Comparison of ENCODE assay signal across 22 cellular contexts in the genomic region with DNA sequence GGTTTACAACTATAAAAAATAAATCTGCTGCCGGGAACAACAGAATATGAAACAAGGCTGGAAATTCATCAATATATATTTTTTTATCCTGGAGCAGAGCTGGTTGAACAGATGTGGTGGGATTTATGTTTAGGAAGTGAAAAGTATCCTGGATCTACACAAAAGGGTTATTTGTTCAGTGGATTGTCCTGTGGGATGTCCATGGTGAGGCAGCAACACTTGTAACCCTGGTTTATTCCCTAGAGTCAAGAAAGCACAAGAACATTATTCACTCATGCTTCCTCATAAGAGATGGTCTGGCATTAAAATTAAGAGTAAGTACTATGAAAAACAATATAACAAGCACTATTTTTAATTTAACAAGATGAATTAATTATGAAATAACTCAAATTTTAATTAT. TPM values are rescaled to one million over a fixed set of nuclear protein-coding genes. Genes with fewer than 3 reads are reported as not detected.
DNase-seq lines count a peak whose midpoint lies in the region; ATAC-seq lines count a peak whose summit lies in the region.
"Had no signal": no experiment of that assay in that cellular context is flagged by ENCODE, and none has a peak within 500 bp of the region (broad histone marks: within the 10 kb centered on the region; RNA-seq: fewer than 3 reads in every experiment).

No MANE protein-coding gene starts in this region.

- peak; percentile 73 for ATAC-seq in sciatic nerve
- ATAC-seq: A549; CD8-positive, alpha-beta T cell; GM12878 had no signal

- intact Hi-C loops in sciatic nerve (cut with DNase I) = no loop called here

- peak; percentile 58 for DNase-seq in COLO829 (ENCODE audit: low spot score)
- DNase-seq in foreskin melanocyte = peak; percentile 1
- no peak for DNase-seq in sciatic nerve (ENCODE audit: low spot score)
- DNase-seq in NCI-H1436 treated with DMSO at 0.1 percent for 48 hours (lab: John Stamatoyannopoulos, UW) = no peak
- DNase-seq in putamen (ENCODE audit: low spot score) = no peak
- DNase-seq: AML-193; CD4-positive, alpha-beta T cell; CD8-positive, alpha-beta T cell; COR-L47; DMS 273 treated with DMSO at 0.1 percent for 48 hours; DMS153; DMS53; DMS79; DND-41; EL; GDM1 had no signal

RNA-seq across cellular contexts. Expression of a gene that starts 46.0 kb away (rescaled TPM):
- total RNA-seq in sciatic nerve = not detected
- total RNA-seq: A172; B cell; CD4-positive, alpha-beta T cell; CD8-positive, alpha-beta T cell; Daoy; G401; GM12878 had no signal

RNA-seq across cellular contexts. Expression of a gene that starts 52.6 kb away (rescaled TPM):
- not detected for total RNA-seq in sciatic nerve
- total RNA-seq: A172; B cell; CD4-positive, alpha-beta T cell; CD8-positive, alpha-beta T cell; Daoy; G401; GM12878 had no signal

RNA-seq across cellular contexts. Expression of a gene that starts 59.1 kb away (rescaled TPM):
- total RNA-seq in sciatic nerve = not detected
- total RNA-seq: A172; B cell; CD4-positive, alpha-beta T cell; CD8-positive, alpha-beta T cell; Daoy; G401; GM12878 had no signal

Comparison
In these comparisons a context has a peak if more than half of its experiments do, and no peak if none do; other contexts are left out.
1. DNase-seq: peak in COLO829 (single experiment) and foreskin melanocyte (single experiment); none in sciatic nerve (single experiment), NCI-H1436 treated with DMSO at 0.1 percent for 48 hours (single experiment) and putamen (single experiment).